Comparison of ENCODE assay signal across 22 cellular contexts in the genomic region with DNA sequence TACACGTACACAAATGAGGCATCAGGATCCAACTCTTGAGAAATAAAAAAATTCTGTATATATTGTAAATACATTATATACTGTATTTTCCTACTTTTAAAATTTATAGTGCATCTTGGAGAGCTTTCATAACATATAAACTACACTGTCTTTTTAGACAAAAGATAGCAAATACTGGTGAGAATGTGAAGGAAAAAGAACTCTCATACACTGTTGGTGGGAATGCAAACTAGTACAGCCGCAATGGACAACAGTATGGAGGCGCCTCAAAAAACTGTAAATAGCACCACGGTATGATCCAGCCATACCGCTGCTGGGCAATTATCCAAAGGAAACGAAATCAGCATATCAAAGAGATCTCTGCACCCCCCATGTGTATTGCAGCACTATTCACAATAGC.
A peak's percentile ranks its signal among the peaks of the same experiment; 100 is the strongest.
DNase-seq lines count a peak whose midpoint lies in the region; ATAC-seq and TF ChIP-seq lines count a peak whose summit lies in the region.
"Had no signal": no experiment of that assay in that cellular context is flagged by ENCODE, and none has a peak within 500 bp of the region (broad histone marks: within the 10 kb centered on the region; RNA-seq: fewer than 3 reads in every experiment).

No MANE protein-coding gene starts in this region.

- no peak overlapping the region for H2AFZ ChIP-seq in smooth muscle cell (ENCODE audit: low read depth)

- no peaks in the 10 kb centered on the region for H4K20me1 ChIP-seq in smooth muscle cell (ENCODE audit: low read depth)
- H4K20me1 ChIP-seq: BLaER1 had no signal

- H3F3A ChIP-seq in smooth muscle cell (ENCODE audit: low read depth): peaks cover 7% of the 10 kb centered on the region

- H3K4me3 ChIP-seq in fibroblast of villous mesenchyme (ENCODE audit: low read depth, low read length) (no peak overlapping the region), smooth muscle cell (no peak overlapping the region)
- H3K4me3 ChIP-seq: BLaER1, GM12878 had no signal

- H3K9me3 ChIP-seq in smooth muscle cell (replicated peaks; ENCODE audit: low read depth): no peaks in the 10 kb centered on the region
- H3K9me3 ChIP-seq: BE2C, BLaER1 had no signal

- H3K36me3 ChIP-seq in smooth muscle cell (ENCODE audit: low read depth): no peaks in the 10 kb centered on the region
- H3K36me3 ChIP-seq: BE2C, BLaER1 had no signal

- H3K27ac ChIP-seq in smooth muscle cell (ENCODE audit: low read depth): peak overlapping the region; percentile 64
- H3K27ac ChIP-seq: BLaER1 had no signal

- H3K4me3 Mint-ChIP-seq in mesothelial cell of epicardium: no peak overlapping the region
- H3K4me3 Mint-ChIP-seq: CD14-positive monocyte; CD4-positive, alpha-beta memory T cell; CD4-positive, CD25-positive, alpha-beta regulatory T cell; CD8-positive, alpha-beta memory T cell had no signal

- no peaks in the 10 kb centered on the region for H3K27me3 Mint-ChIP-seq in mesothelial cell of epicardium (ENCODE audit: low read depth)

- no peak for ATAC-seq in HG02970 (IDR thresholded peaks at IDR 0.05; ENCODE audit: low FRiP score, unreplicated experiment)
- ATAC-seq: GM12878 had no signal

- WGBS in smooth muscle cell (ENCODE audit: low lambda C conversion rate): 71% methylated on average over 6 of the region's 6 CpGs

- TF ChIP-seq CTCF in fibroblast of villous mesenchyme (IDR thresholded peaks at IDR 0.05; ENCODE audit: insufficient read depth, low read depth, low read length) (no peak), mesothelial cell of epicardium (IDR thresholded peaks at IDR 0.05; ENCODE audit: unreplicated experiment) (no peak), smooth muscle cell (IDR thresholded peaks at IDR 0.05; ENCODE audit: borderline replicate concordance, insufficient read depth, poor library complexity, severe bottlenecking) (no peak)

- H3K4me1 ChIP-seq in smooth muscle cell (ENCODE audit: low read depth): no peaks in the 10 kb centered on the region
- H3K4me1 ChIP-seq: BLaER1 had no signal

- DNase-seq in GM04503 (ENCODE audit: low read depth): peak; percentile 53
- peak; percentile 10 for DNase-seq in fibroblast of villous mesenchyme (ENCODE audit: low read depth)
- no peak for DNase-seq in mesothelial cell of epicardium (ENCODE audit: low spot score in 2 of 2, unreplicated experiment in 2 of 2)
- DNase-seq in smooth muscle cell (lab: John Stamatoyannopoulos, UW; ENCODE audit: unreplicated experiment): no peak
- DNase-seq in Kasumi-1 (lab: John Stamatoyannopoulos, UW): no peak
- DNase-seq in NCI-H774 (lab: John Stamatoyannopoulos, UW): no peak
- DNase-seq in HuH-7 (ENCODE audit: low spot score): no peak
- DNase-seq: 8988T; ACHN; BE2C; C1 segment of cervical spinal cord; Calu3; CD4-positive, alpha-beta memory T cell; CD4-positive, CD25-positive, alpha-beta regulatory T cell; CD8-positive, alpha-beta memory T cell; COR-L47; DMS79 treated with DMSO at 0.1 percent for 48 hours; GF-D8 had no signal

- H3K4me2 ChIP-seq in smooth muscle cell: peak overlapping the region; percentile 68
- H3K4me2 ChIP-seq: BLaER1 had no signal

- H3K9ac ChIP-seq in smooth muscle cell (ENCODE audit: low read depth): no peak overlapping the region
- H3K9ac ChIP-seq: BLaER1 had no signal

- H3K36me3 Mint-ChIP-seq in mesothelial cell of epicardium: no peaks in the 10 kb centered on the region
- H3K36me3 Mint-ChIP-seq: CD14-positive monocyte; CD4-positive, alpha-beta memory T cell; CD4-positive, CD25-positive, alpha-beta regulatory T cell; CD8-positive, alpha-beta memory T cell had no signal

- H3K4me1 Mint-ChIP-seq in mesothelial cell of epicardium: peaks cover 26% of the 10 kb centered on the region
- H3K4me1 Mint-ChIP-seq: CD14-positive monocyte; CD4-positive, alpha-beta memory T cell; CD4-positive, CD25-positive, alpha-beta regulatory T cell; CD8-positive, alpha-beta memory T cell had no signal

- H3K27ac Mint-ChIP-seq in mesothelial cell of epicardium: peak overlapping the region; percentile 78
- H3K27ac Mint-ChIP-seq: CD4-positive, alpha-beta memory T cell; CD4-positive, CD25-positive, alpha-beta regulatory T cell; CD8-positive, alpha-beta memory T cell had no signal

- no peaks in the 10 kb centered on the region for H3K27me3 ChIP-seq in smooth muscle cell (ENCODE audit: low read depth)
- H3K27me3 ChIP-seq: BE2C, BLaER1 had no signal

- H3K9me3 Mint-ChIP-seq in mesothelial cell of epicardium: no peaks in the 10 kb centered on the region
- H3K9me3 Mint-ChIP-seq: CD4-positive, alpha-beta memory T cell; CD8-positive, alpha-beta memory T cell had no signal

- H3K79me2 ChIP-seq in smooth muscle cell (ENCODE audit: low read depth): no peaks in the 10 kb centered on the region

Comparison
In these comparisons a context has a peak if more than half of its experiments do, and no peak if none do; other contexts are left out.
1. DNase-seq: peak in GM04503 (single experiment) and fibroblast of villous mesenchyme (single experiment); none in mesothelial cell of epicardium (0 of 2), smooth muscle cell (single experiment), Kasumi-1 (0 of 2), NCI-H774 (single experiment) and HuH-7 (single experiment).